In the genomic region with DNA sequence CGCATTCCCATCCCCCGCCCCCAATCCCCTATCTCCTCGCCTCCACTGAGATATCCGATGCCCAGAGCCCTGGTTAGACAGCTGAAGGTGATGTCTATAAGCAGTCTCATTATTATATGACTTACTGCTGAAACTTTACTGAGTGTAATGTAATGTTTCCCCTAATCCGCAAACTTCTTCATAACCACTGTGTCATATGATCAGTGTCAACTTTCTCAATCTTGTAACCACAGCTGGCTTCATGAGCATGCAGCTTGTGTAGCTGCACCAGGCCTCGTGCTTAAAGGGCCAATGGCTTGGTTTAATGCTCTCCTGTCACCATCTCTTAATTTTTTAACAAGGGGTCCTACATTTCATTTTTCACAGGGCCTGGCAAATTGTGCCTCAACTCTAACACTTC, we compare ENCODE assay signal across 12 cellular contexts. TPM values are rescaled to one million over a fixed set of nuclear protein-coding genes. Genes with fewer than 3 reads are reported as not detected.
A peak's percentile ranks its signal among the peaks of the same experiment; 100 is the strongest.
DNase-seq lines count a peak whose midpoint lies in the region; ATAC-seq, FAIRE-seq and TF ChIP-seq lines count a peak whose summit lies in the region.
"Had no signal": no experiment of that assay in that cellular context is flagged by ENCODE, and none has a peak within 500 bp of the region (broad histone marks: within the 10 kb centered on the region; RNA-seq: fewer than 3 reads in every experiment).

No MANE protein-coding gene starts in this region.

- no peaks in the 10 kb centered on the region for H3K9me3 ChIP-seq in naive thymus-derived CD4-positive, alpha-beta T cell (ENCODE audit: control insufficient read depth in 2 of 3, low read length in 3 of 3)
- H3K9me3 ChIP-seq: adrenal gland had no signal

- no peak overlapping the region for H3K4me3 Mint-ChIP-seq in activated B cell treated with CpG ODN at 0.5 μM for 24 hours
- H3K4me3 Mint-ChIP-seq in naive thymus-derived CD4-positive, alpha-beta T cell = peak overlapping the region in 1 of 10 donors; percentile 44

- peak; percentile 85 for ATAC-seq in HG03108 (IDR thresholded peaks at IDR 0.05; ENCODE audit: unreplicated experiment)
- ATAC-seq in activated B cell treated with CpG ODN at 0.5 μM for 24 hours (ENCODE audit: low read depth) = peak; percentile 45
- ATAC-seq in naive thymus-derived CD4-positive, alpha-beta T cell = peak; percentile 84
- no peak for ATAC-seq in HG03457 (IDR thresholded peaks at IDR 0.05; ENCODE audit: unreplicated experiment)
- no peak for ATAC-seq in HG03442 (IDR thresholded peaks at IDR 0.05; ENCODE audit: unreplicated experiment)
- ATAC-seq: SK-N-SH treated with all-trans-retinoic acid at 6 μM for 48 hours had no signal

- POLR2A ChIA-PET in activated B cell treated with CpG ODN at 0.5 μM for 24 hours (lab: Charles Lee) = interaction anchor here (0.6 to 0.8 kb wide), 2 partner anchors 9 to 21 kb away, joined by 3 to 6 read pairs; no protein-coding TSS in a partner anchor
- POLR2A ChIA-PET in naive thymus-derived CD4-positive, alpha-beta T cell (lab: Charles Lee) = interaction anchor here (0.7 kb wide), 2 partner anchors 9 kb away, joined by 3 read pairs; no protein-coding TSS in a partner anchor

- no peak for FAIRE-seq in GM19239 (lab: Jason Lieb, UNC)

- H3K27me3 ChIP-seq in naive thymus-derived CD4-positive, alpha-beta T cell (ENCODE audit: control insufficient read depth in 2 of 2, insufficient read depth in 2 of 2, low read length in 2 of 2) = no peaks in the 10 kb centered on the region
- H3K27me3 ChIP-seq: adrenal gland had no signal

- H3K27ac ChIP-seq in naive thymus-derived CD4-positive, alpha-beta T cell (ENCODE audit: low read depth, low read length) = no peak overlapping the region
- H3K27ac ChIP-seq: adrenal gland had no signal

- CTCF ChIA-PET in activated B cell treated with CpG ODN at 0.5 μM for 24 hours (lab: Charles Lee) = interaction anchor here (1.9 kb wide), 1 partner anchor 64 kb away, joined by 4 read pairs; no protein-coding TSS in a partner anchor
- CTCF ChIA-PET in naive thymus-derived CD4-positive, alpha-beta T cell (lab: Charles Lee) = interaction anchor here (0.8 kb wide), 1 partner anchor 58 kb away, joined by 6 read pairs; no protein-coding TSS in a partner anchor

- DNase-seq in GM13976 (ENCODE audit: low spot score) (peak; percentile 54), activated B cell treated with CpG ODN at 0.5 μM for 24 hours (no peak), DMS153 (lab: John Stamatoyannopoulos, UW) (no peak), GM19239 (ENCODE audit: insufficient read length, low spot score) (no peak)
- peak in 1 of 9 donors; percentile 26 for DNase-seq in naive thymus-derived CD4-positive, alpha-beta T cell
- DNase-seq: NCI-H1048 had no signal

- H3K27ac Mint-ChIP-seq in activated B cell treated with CpG ODN at 0.5 μM for 24 hours = no peak overlapping the region
- peak overlapping the region in 2 of 9 donors; percentile 5 to 69 for H3K27ac Mint-ChIP-seq in naive thymus-derived CD4-positive, alpha-beta T cell

- H3K36me3 ChIP-seq in naive thymus-derived CD4-positive, alpha-beta T cell (ENCODE audit: control insufficient read depth in 2 of 3, insufficient read depth in 3 of 3, low read length in 3 of 3) = no peaks in the 10 kb centered on the region
- H3K36me3 ChIP-seq: adrenal gland had no signal

- no peak for TF ChIP-seq CTCF in GM13976 (IDR thresholded peaks at IDR 0.05; ENCODE audit: borderline replicate concordance, control extremely low read depth, extremely low read depth, insufficient read depth, missing control alignments)
- no peak for TF ChIP-seq CTCF in activated B cell treated with CpG ODN at 0.5 μM for 24 hours (IDR thresholded peaks at IDR 0.05)

- no peaks in the 10 kb centered on the region for H3K36me3 Mint-ChIP-seq in activated B cell treated with CpG ODN at 0.5 μM for 24 hours (ENCODE audit: low read depth)
- no peaks in the 10 kb centered on the region for H3K36me3 Mint-ChIP-seq in naive thymus-derived CD4-positive, alpha-beta T cell

- in situ Hi-C loops in GM13976 (cut with MboI; ENCODE audit: low sequenced_read_pairs, unreplicated experiment) = no loop called here

- intact Hi-C loops in activated B cell treated with CpG ODN at 0.5 μM for 24 hours (cut with micrococcal nuclease) = no loop called here
- intact Hi-C loops in naive thymus-derived CD4-positive, alpha-beta T cell (cut with micrococcal nuclease) = no loop called here

- no peaks in the 10 kb centered on the region for H3K27me3 Mint-ChIP-seq in activated B cell treated with CpG ODN at 0.5 μM for 24 hours
- H3K27me3 Mint-ChIP-seq in naive thymus-derived CD4-positive, alpha-beta T cell = no peaks in the 10 kb centered on the region

- no peaks in the 10 kb centered on the region for H3K4me1 ChIP-seq in naive thymus-derived CD4-positive, alpha-beta T cell (ENCODE audit: control insufficient read depth in 2 of 2, insufficient read depth in 2 of 2, low read length in 2 of 2)
- H3K4me1 ChIP-seq: adrenal gland had no signal

- no peaks in the 10 kb centered on the region for H3K9me3 Mint-ChIP-seq in activated B cell treated with CpG ODN at 0.5 μM for 24 hours
- no peaks in the 10 kb centered on the region for H3K9me3 Mint-ChIP-seq in naive thymus-derived CD4-positive, alpha-beta T cell

- peaks cover 5% of the 10 kb centered on the region for H3K4me1 Mint-ChIP-seq in activated B cell treated with CpG ODN at 0.5 μM for 24 hours
- peaks cover 4 to 12% (median 8%) of the 10 kb centered on the region in 7 donors for H3K4me1 Mint-ChIP-seq in naive thymus-derived CD4-positive, alpha-beta T cell

- H3K4me3 ChIP-seq in naive thymus-derived CD4-positive, alpha-beta T cell (ENCODE audit: low read length) = no peak overlapping the region
- H3K4me3 ChIP-seq: adrenal gland had no signal

RNA-seq across cellular contexts. Expression of gene ASIP, which starts 8.1 kb away (rescaled TPM):
- total RNA-seq in activated B cell treated with CpG ODN at 0.5 μM for 24 hours = not detected in 2 replicates
- not detected for total RNA-seq in naive thymus-derived CD4-positive, alpha-beta T cell
- polyA plus RNA-seq in naive thymus-derived CD4-positive, alpha-beta T cell = not detected
- polyA plus RNA-seq: neural cell had no signal

RNA-seq across cellular contexts. Expression of gene AHCY, which starts 53.9 kb away (rescaled TPM):
- 77.9 and 83.5 TPM in 2 replicates for total RNA-seq in activated B cell treated with CpG ODN at 0.5 μM for 24 hours
- total RNA-seq in naive thymus-derived CD4-positive, alpha-beta T cell = 10 to 100 TPM; 19.1 to 62.9 (median 23.7) TPM
- 10 to 100 TPM; 27.3 to 29.9 TPM for polyA plus RNA-seq in naive thymus-derived CD4-positive, alpha-beta T cell

Comparison
In these comparisons a context has a peak if more than half of its experiments do, and no peak if none do; other contexts are left out.
1. ATAC-seq: peak in HG03108 (single experiment), activated B cell treated with CpG ODN at 0.5 μM for 24 hours (single experiment) and naive thymus-derived CD4-positive, alpha-beta T cell (single experiment); none in HG03457 (single experiment) and HG03442 (single experiment).